ENCODE assay signal across 14 cellular contexts in the genomic region with DNA sequence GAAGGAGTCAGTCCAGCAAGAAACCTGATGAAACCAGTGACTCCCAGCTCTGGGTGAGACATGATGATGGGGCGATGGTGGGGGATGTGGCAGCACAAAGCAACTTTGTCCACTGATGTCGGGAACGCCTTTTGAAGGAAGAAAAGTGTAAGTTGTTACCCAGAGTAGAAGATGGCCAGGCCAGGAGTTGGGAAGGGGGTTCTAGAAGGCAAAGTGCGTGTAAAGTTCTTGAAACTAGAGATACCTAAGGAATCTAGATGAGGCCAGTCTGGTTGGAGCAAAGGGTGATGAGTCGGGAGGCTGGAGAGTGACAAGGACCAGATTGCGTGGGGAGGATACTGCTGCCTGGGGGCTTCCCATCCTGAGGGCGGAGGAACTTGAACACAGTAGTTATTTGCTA.
DNase-seq lines count a peak whose midpoint lies in the region; TF ChIP-seq lines count a peak whose summit lies in the region.
"Had no signal": no experiment of that assay in that cellular context is flagged by ENCODE, and none has a peak within 500 bp of the region (broad histone marks: within the 10 kb centered on the region; RNA-seq: fewer than 3 reads in every experiment).

No MANE protein-coding gene starts in this region.

- H3K9me3 Mint-ChIP-seq in osteocyte (ENCODE audit: unreplicated experiment) = peaks cover 9% of the 10 kb centered on the region

- H3K27me3 Mint-ChIP-seq in osteocyte (ENCODE audit: unreplicated experiment) = no peaks in the 10 kb centered on the region

- TF ChIP-seq CTCF in NB4 (IDR thresholded peaks at IDR 0.05; ENCODE audit: low read depth, low read length) = no peak
- no peak for TF ChIP-seq CTCF in osteocyte (IDR thresholded peaks at IDR 0.05)
- TF ChIP-seq CTCF in prostate gland (IDR thresholded peaks at IDR 0.05) = no peak

- TF ChIP-seq POLR2A in NB4 (IDR thresholded peaks at IDR 0.05; ENCODE audit: extremely low read depth, insufficient read length) (no peak), prostate gland (IDR thresholded peaks at IDR 0.05) (no peak)

- H3K4me2 ChIP-seq in BLaER1 = peak overlapping the region; percentile 95
- H3K4me2 ChIP-seq in BLaER1 treated with 17β-estradiol and CSF1 and Interleukin-3, amounts not matched to agents 10 nM and 100 nM = peak overlapping the region; percentile 74 to 99 (median 94)
- H3K4me2 ChIP-seq: A549 had no signal

- H3K4me3 ChIP-seq in BLaER1 (no peak overlapping the region), NB4 (ENCODE audit: low read depth, low read length) (peak overlapping the region; percentile 30), prostate gland (no peak overlapping the region)
- H3K4me3 ChIP-seq in BLaER1 treated with 17β-estradiol and CSF1 and Interleukin-3, amounts not matched to agents 10 nM and 100 nM = peak overlapping the region in 2 of 10 experiments; percentile 40 to 51; a peak in 3 of 20 replicates
- H3K4me3 ChIP-seq: A549, GM12878, GM23248 had no signal

- H3K36me3 Mint-ChIP-seq in osteocyte (ENCODE audit: unreplicated experiment) = no peaks in the 10 kb centered on the region
- H3K36me3 Mint-ChIP-seq: CD4-positive, CD25-positive, alpha-beta regulatory T cell had no signal

- peaks cover 70% of the 10 kb centered on the region for H3K36me3 ChIP-seq in BLaER1
- H3K36me3 ChIP-seq in BLaER1 treated with 17β-estradiol and CSF1 and Interleukin-3, amounts not matched to agents 10 nM and 100 nM = peaks cover 0 to 69% (median 5%) of the 10 kb centered on the region in 11 experiments; a peak in 7 of 22 replicates
- no peaks in the 10 kb centered on the region for H3K36me3 ChIP-seq in prostate gland
- H3K36me3 ChIP-seq: BE2C had no signal

- no peak overlapping the region for H3K27ac Mint-ChIP-seq in osteocyte (ENCODE audit: unreplicated experiment)
- H3K27ac Mint-ChIP-seq: CD4-positive, CD25-positive, alpha-beta regulatory T cell had no signal

- intact Hi-C loops in prostate gland (cut with DNase I) = no loop called here

- H3K4me1 ChIP-seq in BLaER1 = peaks cover 100% of the 10 kb centered on the region
- H3K4me1 ChIP-seq in BLaER1 treated with 17β-estradiol and CSF1 and Interleukin-3, amounts not matched to agents 10 nM and 100 nM = peaks cover 79 to 98% (median 95%) of the 10 kb centered on the region in 10 experiments
- no peaks in the 10 kb centered on the region for H3K4me1 ChIP-seq in prostate gland (replicated peaks)
- H3K4me1 ChIP-seq: A549, BE2C had no signal

- H3K9me3 ChIP-seq in BLaER1 (no peaks in the 10 kb centered on the region), prostate gland (no peaks in the 10 kb centered on the region)
- H3K9me3 ChIP-seq in BLaER1 treated with 17β-estradiol and CSF1 and Interleukin-3, amounts not matched to agents 10 nM and 100 nM (replicated peaks in 1 of 11) = no peaks in the 10 kb centered on the region
- H3K9me3 ChIP-seq: A549, BE2C had no signal

- H3K4me3 Mint-ChIP-seq in osteocyte (ENCODE audit: unreplicated experiment) = no peak overlapping the region
- H3K4me3 Mint-ChIP-seq: CD4-positive, CD25-positive, alpha-beta regulatory T cell had no signal

- H3K27me3 ChIP-seq in BLaER1 (no peaks in the 10 kb centered on the region), prostate gland (replicated peaks; ENCODE audit: insufficient read depth) (no peaks in the 10 kb centered on the region)
- peaks cover 0 to 78% (median 0%) of the 10 kb centered on the region in 11 experiments; a peak in 4 of 22 replicates for H3K27me3 ChIP-seq in BLaER1 treated with 17β-estradiol and CSF1 and Interleukin-3, amounts not matched to agents 10 nM and 100 nM
- H3K27me3 ChIP-seq: BE2C had no signal

- H4K20me1 ChIP-seq in BLaER1 = peaks cover 100% of the 10 kb centered on the region
- peaks cover 0 to 96% (median 0%) of the 10 kb centered on the region in 11 experiments; a peak in 7 of 22 replicates for H4K20me1 ChIP-seq in BLaER1 treated with 17β-estradiol and CSF1 and Interleukin-3, amounts not matched to agents 10 nM and 100 nM

- H3K27ac ChIP-seq in BLaER1 = peak overlapping the region; percentile 76
- H3K27ac ChIP-seq in BLaER1 treated with 17β-estradiol and CSF1 and Interleukin-3, amounts not matched to agents 10 nM and 100 nM = peak overlapping the region in 9 of 11 experiments; percentile 91 to 99 (median 98); a peak in 18 of 22 replicates
- H3K27ac ChIP-seq in prostate gland = no peak overlapping the region
- H3K27ac ChIP-seq: A549, GM23248 had no signal

- DNase-seq in NB4 (ENCODE audit: low read depth) = no peak
- peak; percentile 60 for DNase-seq in osteocyte (ENCODE audit: extremely low spot score, unreplicated experiment)
- no peak for DNase-seq in prostate gland (ENCODE audit: low spot score)
- no peak for DNase-seq in NCI-H2171 treated with DMSO at 0.1 percent for 48 hours (lab: John Stamatoyannopoulos, UW)
- DNase-seq in NOMO-1 treated with dmso at 0.1 percent for 144 hours (lab: John Stamatoyannopoulos, UW; ENCODE audit: unreplicated experiment) = no peak
- DNase-seq: BE2C; CD4-positive, CD25-positive, alpha-beta regulatory T cell; DMS 273 treated with DMSO at 0.1 percent for 48 hours; GM23248; IMR-90 had no signal

- no peaks in the 10 kb centered on the region for H3K4me1 Mint-ChIP-seq in osteocyte (ENCODE audit: unreplicated experiment)
- H3K4me1 Mint-ChIP-seq: CD4-positive, CD25-positive, alpha-beta regulatory T cell had no signal

- peak overlapping the region; percentile 38; the same call in 1 of the 2 replicates for H3K9ac ChIP-seq in BLaER1
- peak overlapping the region in 9 of 11 experiments; percentile 23 to 89 (median 86); a peak in 17 of 22 replicates for H3K9ac ChIP-seq in BLaER1 treated with 17β-estradiol and CSF1 and Interleukin-3, amounts not matched to agents 10 nM and 100 nM
- H3K9ac ChIP-seq: GM23248 had no signal

- 93% methylated on average over 7 of the region's 7 CpGs for WGBS in prostate gland

Comparison
In these comparisons a context has a peak if more than half of its experiments do, and no peak if none do; other contexts are left out.
1. H3K27ac ChIP-seq: peak in BLaER1 (single experiment) and BLaER1 treated with 17β-estradiol and CSF1 and Interleukin-3, amounts not matched to agents 10 nM and 100 nM (9 of 11); none in prostate gland (0 of 2).